In genomic region chr17:42221886-42222745, GRCh38 we compare ENCODE assay signal across 9 cellular contexts. TPM values are rescaled to one million over a fixed set of nuclear protein-coding genes. Genes with fewer than 3 reads are reported as not detected.
DNase-seq lines count a peak whose midpoint lies in the region; ATAC-seq lines count a peak whose summit lies in the region.
"Had no signal": no experiment of that assay in that cellular context is flagged by ENCODE, and none has a peak within 500 bp of the region (broad histone marks: within the 10 kb centered on the region; RNA-seq: fewer than 3 reads in every experiment).

No MANE protein-coding gene starts in this region.

- no CpG with 5 or more reads among the region's 3 CpGs for WGBS in mesendoderm (ENCODE audit: extremely low coverage, insufficient coverage, low lambda C conversion rate)

- H3K36me3 Mint-ChIP-seq in activated CD4-positive, alpha-beta T cell treated with anti-CD3 and anti-CD28 coated beads, Interleukin-2, amount 10 ng/mL, durations not matched to agents 7 days and 5 days (ENCODE audit: low read depth), result peaks cover 35% of the 10 kb centered on the region

- no peak overlapping the region for H2BK120ac ChIP-seq in mesendoderm (ENCODE audit: low read depth, low read length)

- POLR2A ChIA-PET in activated CD4-positive, alpha-beta T cell treated with anti-CD3 and anti-CD28 coated beads, Interleukin-2, amount 10 ng/mL, durations not matched to agents 7 days and 5 days (lab: Charles Lee), result interaction anchor here (0.6 kb wide), 1 partner anchor 65 kb away, joined by 3 read pairs; no protein-coding TSS in a partner anchor

- peaks cover 3% of the 10 kb centered on the region for H3K4me1 Mint-ChIP-seq in activated CD4-positive, alpha-beta T cell treated with anti-CD3 and anti-CD28 coated beads, Interleukin-2, amount 10 ng/mL, durations not matched to agents 7 days and 5 days

- H2BK15ac ChIP-seq in mesendoderm (replicated peaks; ENCODE audit: low read depth), result no peak overlapping the region

- no peak overlapping the region for H3K56ac ChIP-seq in mesendoderm (ENCODE audit: low read length)

- no peak overlapping the region for H4K8ac ChIP-seq in mesendoderm (ENCODE audit: low read depth, low read length)

- DNase-seq in NCI-H2171 treated with DMSO at 0.1 percent for 48 hours (lab: John Stamatoyannopoulos, UW) (peak; percentile 44), NCI-H2171 (lab: John Stamatoyannopoulos, UW) (no peak), NCI-H460 (ENCODE audit: extremely low read depth, low read depth) (peak; percentile 44), dermis blood vessel endothelial cell (peak; percentile 89), mesendoderm (peak; percentile 73)
- peak; percentile 66 for DNase-seq in activated CD4-positive, alpha-beta T cell treated with anti-CD3 and anti-CD28 coated beads, Interleukin-2, amount 10 ng/mL, durations not matched to agents 7 days and 5 days
- DNase-seq in stimulated activated naive CD4-positive, alpha-beta T cell treated with Interleukin-2 at 50 U/mL for 16 hours (lab: John Stamatoyannopoulos, UW), result peak; percentile 41

- H3K4me3 ChIP-seq in mesendoderm (ENCODE audit: low read length), result no peak overlapping the region

- H2BK5ac ChIP-seq in mesendoderm (ENCODE audit: low read length), result no peak overlapping the region

- no peaks in the 10 kb centered on the region for H3K79me2 ChIP-seq in mesendoderm (ENCODE audit: control insufficient read depth, insufficient read depth, low read length)

- no peaks in the 10 kb centered on the region for H3K4me1 ChIP-seq in mesendoderm (ENCODE audit: control insufficient read depth, low read depth, low read length)

- no peak overlapping the region for H3K4me2 ChIP-seq in mesendoderm (ENCODE audit: low read length)

- CTCF ChIA-PET in activated CD4-positive, alpha-beta T cell treated with anti-CD3 and anti-CD28 coated beads, Interleukin-2, amount 10 ng/mL, durations not matched to agents 7 days and 5 days (lab: Charles Lee), result interaction anchor here (0.6 to 2.4 kb wide), 31 partner anchors 10 to 767 kb away, joined by 3 to 17 read pairs (median 5); partner anchors contain the start of gene GHDC

- H3K79me1 ChIP-seq in mesendoderm (ENCODE audit: low read length), result no peaks in the 10 kb centered on the region

- no peak overlapping the region for H3K9ac ChIP-seq in mesendoderm (ENCODE audit: low read length)

- no peak overlapping the region for H4K5ac ChIP-seq in mesendoderm (ENCODE audit: low read length)

- no peak overlapping the region for H3K18ac ChIP-seq in mesendoderm (ENCODE audit: low read length)

- no peak overlapping the region for H3K27ac ChIP-seq in mesendoderm (ENCODE audit: low read depth, low read length)

- H3K27me3 Mint-ChIP-seq in activated CD4-positive, alpha-beta T cell treated with anti-CD3 and anti-CD28 coated beads, Interleukin-2, amount 10 ng/mL, durations not matched to agents 7 days and 5 days, result no peaks in the 10 kb centered on the region

- peaks cover 3% of the 10 kb centered on the region for H3K36me3 ChIP-seq in mesendoderm (ENCODE audit: control insufficient read depth, insufficient read depth, low read length)

- no peak for ATAC-seq in GM19452 (IDR thresholded peaks at IDR 0.05; ENCODE audit: unreplicated experiment)

- H3K9me3 Mint-ChIP-seq in activated CD4-positive, alpha-beta T cell treated with anti-CD3 and anti-CD28 coated beads, Interleukin-2, amount 10 ng/mL, durations not matched to agents 7 days and 5 days, result no peaks in the 10 kb centered on the region

- no peaks in the 10 kb centered on the region for H3K27me3 ChIP-seq in mesendoderm (ENCODE audit: insufficient read depth, low read length, poor library complexity)

- H3K4ac ChIP-seq in mesendoderm (ENCODE audit: low read depth, low read length), result no peak overlapping the region

- peak overlapping the region; percentile 6 for H3K27ac Mint-ChIP-seq in activated CD4-positive, alpha-beta T cell treated with anti-CD3 and anti-CD28 coated beads, Interleukin-2, amount 10 ng/mL, durations not matched to agents 7 days and 5 days

- H2AK5ac ChIP-seq in mesendoderm (ENCODE audit: low read length), result no peak overlapping the region

- H3K4me3 Mint-ChIP-seq in activated CD4-positive, alpha-beta T cell treated with anti-CD3 and anti-CD28 coated beads, Interleukin-2, amount 10 ng/mL, durations not matched to agents 7 days and 5 days, result no peak overlapping the region

- no peak overlapping the region for H3K23ac ChIP-seq in mesendoderm (ENCODE audit: low read length)

RNA-seq across cellular contexts. Expression of gene GHDC, which starts 27.8 kb away (rescaled TPM):
- 13.3 and 13.9 TPM in 2 replicates for total RNA-seq in NCI-H460 (2014; rRNA removed; shearing (Covaris generic))
- 58.6 and 71.9 TPM in 2 replicates for polyA plus RNA-seq in NCI-H460 (2014; cell fraction: nucleus; rRNA removed)
- 10 to 100 TPM; 15.3 to 15.5 TPM for total RNA-seq in activated CD4-positive, alpha-beta T cell treated with anti-CD3 and anti-CD28 coated beads, Interleukin-2, amount 10 ng/mL, durations not matched to agents 7 days and 5 days
- 28.6 and 36.5 TPM in 2 replicates for total RNA-seq in dermis blood vessel endothelial cell
- 2.5 TPM for polyA plus RNA-seq in mesendoderm (2013, experiment 1 of 2)
- polyA plus RNA-seq in mesendoderm (2013, experiment 2 of 2), result 2.6 TPM

RNA-seq across cellular contexts. Expression of gene HCRT, which starts 36.9 kb away (rescaled TPM):
- not detected in 2 replicates for total RNA-seq in NCI-H460 (2014; rRNA removed; shearing (Covaris generic))
- not detected in 2 replicates for polyA plus RNA-seq in NCI-H460 (2014; cell fraction: nucleus; rRNA removed)
- not detected for total RNA-seq in activated CD4-positive, alpha-beta T cell treated with anti-CD3 and anti-CD28 coated beads, Interleukin-2, amount 10 ng/mL, durations not matched to agents 7 days and 5 days
- total RNA-seq in dermis blood vessel endothelial cell, result not detected in 2 replicates
- 0.22 TPM for polyA plus RNA-seq in mesendoderm (2013, experiment 1 of 2)
- polyA plus RNA-seq in mesendoderm (2013, experiment 2 of 2), result 0.20 TPM
- total RNA-seq: mononuclear cell had no signal

RNA-seq across cellular contexts. Expression of gene KCNH4, which starts 41.2 kb away (rescaled TPM):
- 0.05 TPM in 1 of 2 replicates, not detected in the other for total RNA-seq in NCI-H460 (2014; rRNA removed; shearing (Covaris generic))
- polyA plus RNA-seq in NCI-H460 (2014; cell fraction: nucleus; rRNA removed), result 0.19 and 0.23 TPM in 2 replicates
- total RNA-seq in activated CD4-positive, alpha-beta T cell treated with anti-CD3 and anti-CD28 coated beads, Interleukin-2, amount 10 ng/mL, durations not matched to agents 7 days and 5 days, result under 1 TPM; 0.15 to 0.17 TPM
- under 0.01 and 0.05 TPM in 2 replicates for total RNA-seq in dermis blood vessel endothelial cell
- 0.15 TPM for polyA plus RNA-seq in mesendoderm (2013, experiment 1 of 2)
- 0.13 TPM for polyA plus RNA-seq in mesendoderm (2013, experiment 2 of 2)

RNA-seq across cellular contexts. Expression of gene STAT5B, which starts 54.1 kb away (rescaled TPM):
- total RNA-seq in NCI-H460 (2014; rRNA removed; shearing (Covaris generic)), result 29.4 and 38.0 TPM in 2 replicates
- 29.8 and 36.6 TPM in 2 replicates for polyA plus RNA-seq in NCI-H460 (2014; cell fraction: nucleus; rRNA removed)
- total RNA-seq in activated CD4-positive, alpha-beta T cell treated with anti-CD3 and anti-CD28 coated beads, Interleukin-2, amount 10 ng/mL, durations not matched to agents 7 days and 5 days, result 100 to 1,000 TPM; 150 to 164 TPM
- 46.3 and 46.8 TPM in 2 replicates for total RNA-seq in dermis blood vessel endothelial cell
- 24.3 TPM for polyA plus RNA-seq in mesendoderm (2013, experiment 1 of 2)
- 26.6 TPM for polyA plus RNA-seq in mesendoderm (2013, experiment 2 of 2)
